ENCODE assay signal across 8 cellular contexts in genomic region chr7:24715661-24716479, GRCh38. TPM values are rescaled to one million over a fixed set of nuclear protein-coding genes. Genes with fewer than 3 reads are reported as not detected.
DNase-seq lines count a peak whose midpoint lies in the region; ATAC-seq and TF ChIP-seq lines count a peak whose summit lies in the region.

No MANE protein-coding gene starts in this region.

- ATAC-seq in GM18505 (IDR thresholded peaks at IDR 0.05; ENCODE audit: unreplicated experiment) (peak; percentile 44), HG02642 (IDR thresholded peaks at IDR 0.05; ENCODE audit: poor library complexity, unreplicated experiment) (peak; percentile 48)

- TF ChIP-seq POLR2A in GM18505 (IDR thresholded peaks at IDR 0.05; ENCODE audit: borderline replicate concordance, extremely low read depth, insufficient read depth, insufficient read length), result peak; percentile 22

- no peak overlapping the region for H3K4me3 ChIP-seq in epithelial cell of proximal tubule (ENCODE audit: low read depth, low read length)

- DNase-seq in AG09319 (ENCODE audit: extremely low read depth, low read depth) (no peak), NCI-H226 (peak; percentile 42), epithelial cell of proximal tubule (ENCODE audit: low read depth) (no peak), pons (ENCODE audit: low spot score) (peak; percentile 46), OCI-M1 (lab: John Stamatoyannopoulos, UW) (no peak)
- DNase-seq in stimulated activated CD4-positive, alpha-beta T cell treated with anti-CD3 and anti-CD28 coated beads, Interleukin-15, amount 100 ng/mL, for 24 hours, result no peak

- peak; percentile 41 for TF ChIP-seq CTCF in AG09319 (IDR thresholded peaks at IDR 0.05; ENCODE audit: low read depth, low read length)
- peak; percentile 51 for TF ChIP-seq CTCF in epithelial cell of proximal tubule (conservative IDR thresholded peaks at IDR 0.05; ENCODE audit: low read depth, low read length)

RNA-seq across cellular contexts. Expression of gene GSDME, which starts 41.4 kb away (rescaled TPM):
- total RNA-seq in epithelial cell of proximal tubule, result 42.8 and 73.6 TPM in 2 replicates

Comparison
In these comparisons a context has a peak if more than half of its experiments do, and no peak if none do; other contexts are left out.
1. DNase-seq: peak in NCI-H226 (single experiment) and pons (single experiment); none in AG09319 (single experiment), epithelial cell of proximal tubule (single experiment), OCI-M1 (single experiment) and stimulated activated CD4-positive, alpha-beta T cell treated with anti-CD3 and anti-CD28 coated beads, Interleukin-15, amount 100 ng/mL, for 24 hours (single experiment).